Comparison of ENCODE assay signal across 7 cellular contexts in the genomic region with DNA sequence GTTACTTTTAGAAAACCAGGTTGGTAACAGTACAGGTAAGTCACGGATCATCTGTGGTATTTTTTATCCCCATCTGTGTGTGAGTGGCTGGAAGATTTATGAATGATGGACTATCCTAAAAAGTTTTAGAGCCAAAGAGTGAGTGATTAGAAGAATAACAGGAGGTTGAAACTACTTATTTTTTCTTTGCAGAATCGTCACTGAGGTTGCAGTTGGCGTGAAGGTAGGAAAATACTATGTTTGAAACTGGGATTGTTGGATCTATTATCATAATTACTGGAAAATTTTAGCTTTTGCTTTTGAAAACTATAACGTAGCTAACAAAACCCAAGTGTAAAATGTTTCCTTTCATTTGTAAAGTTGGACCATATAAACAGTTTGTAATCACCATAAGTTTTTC. TPM values are rescaled to one million over a fixed set of nuclear protein-coding genes. Genes with fewer than 3 reads are reported as not detected.
DNase-seq lines count a peak whose midpoint lies in the region; ATAC-seq and TF ChIP-seq lines count a peak whose summit lies in the region.

No MANE protein-coding gene starts in this region.

- no peak for TF ChIP-seq POLR2A in HCT116 (IDR thresholded peaks at IDR 0.05; ENCODE audit: borderline replicate concordance, extremely low read depth, insufficient read depth, insufficient read length)

- BruUV-seq in HCT116 (replicated peaks; lab: Mats Ljungman, UMichigan), result no TSS peak

- no peaks in the 10 kb centered on the region for H3K27me3 ChIP-seq in HCT116 (ENCODE audit: insufficient read depth, low read length)
- no peaks in the 10 kb centered on the region for H3K27me3 ChIP-seq in skeletal muscle satellite cell (ENCODE audit: control insufficient read depth, insufficient read depth, low read length)

- no peaks in the 10 kb centered on the region for H3K27me3 Mint-ChIP-seq in T-helper 17 cell

- H3K9ac ChIP-seq in HCT116 (ENCODE audit: low read length) (peak overlapping the region; percentile 98; the same call in 1 of the 2 replicates), skeletal muscle satellite cell (ENCODE audit: low read depth, low read length) (peak overlapping the region; percentile 92)

- TF ChIP-seq RAD21 in HCT116 (IDR thresholded peaks at IDR 0.05; ENCODE audit: low read depth), result no peak

- TF ChIP-seq CTCF in HCT116 (IDR thresholded peaks at IDR 0.05 in 2 of 3, conservative IDR thresholded peaks at IDR 0.05 in 1 of 3; ENCODE audit: borderline replicate concordance in 1 of 3, insufficient read depth in 1 of 3, low read depth in 2 of 3, low read length in 2 of 3) (no peak), fibroblast of villous mesenchyme (IDR thresholded peaks at IDR 0.05; ENCODE audit: insufficient read depth, low read depth, low read length) (no peak)

- peaks cover 29% of the 10 kb centered on the region for H3K4me1 Mint-ChIP-seq in T-helper 17 cell

- H3K4me1 ChIP-seq in HCT116 (ENCODE audit: control insufficient read depth in 1 of 2, insufficient read depth in 2 of 2, low read length in 2 of 2) (peaks cover 0 to 19% of the 10 kb centered on the region in 2 experiments; a peak in 3 of 4 replicates), skeletal muscle satellite cell (ENCODE audit: control insufficient read depth, insufficient read depth, low read length) (peaks cover 16% of the 10 kb centered on the region)

- H3K4me2 ChIP-seq in HCT116 (ENCODE audit: low read length), result peak overlapping the region; percentile 76
- peak overlapping the region; percentile 84 for H3K4me2 ChIP-seq in skeletal muscle satellite cell (ENCODE audit: low read length)

- peaks cover 3% of the 10 kb centered on the region for H3K36me3 Mint-ChIP-seq in T-helper 17 cell (ENCODE audit: low read depth)

- no peak overlapping the region for H3K27ac ChIP-seq in HCT116 (ENCODE audit: low read depth, low read length)

- H3K79me2 ChIP-seq in HCT116 (ENCODE audit: insufficient read depth, low read length), result peaks cover 67% of the 10 kb centered on the region

- ATAC-seq in HCT116 (no peak), T-helper 17 cell (no peak), GM18517 (IDR thresholded peaks at IDR 0.05; ENCODE audit: unreplicated experiment) (no peak), HG02938 (IDR thresholded peaks at IDR 0.05; ENCODE audit: unreplicated experiment) (no peak)

- intact Hi-C loops in HCT116 (cut with micrococcal nuclease), result no loop called here

- DNase-seq in HCT116 (ENCODE audit: low read depth, low spot score) (no peak), T-helper 17 cell (no peak), fibroblast of villous mesenchyme (ENCODE audit: low read depth) (no peak), DMS53 (lab: John Stamatoyannopoulos, UW) (no peak)

- H3K4me3 ChIP-seq in HCT116 (replicated peaks in 1 of 2; ENCODE audit: low read depth in 1 of 2, low read length in 2 of 2), result peak overlapping the region in 1 of 2 experiments; percentile 99; a peak in 1 of 4 replicates
- H3K4me3 ChIP-seq in fibroblast of villous mesenchyme (ENCODE audit: low read depth, low read length), result peak overlapping the region; percentile 90
- H3K4me3 ChIP-seq in skeletal muscle satellite cell (ENCODE audit: low read length), result peak overlapping the region; percentile 91

- peak overlapping the region; percentile 90 for H3K27ac Mint-ChIP-seq in T-helper 17 cell

- H4K20me1 ChIP-seq in HCT116 (ENCODE audit: insufficient read depth), result no peaks in the 10 kb centered on the region

- RAD21 ChIA-PET in HCT116 (lab: Charles Lee; ENCODE audit: low non-redundant PET in 1 of 2, low total read pairs in 2 of 2, uncharacterized antibody in 2 of 2, unreplicated experiment in 2 of 2), result no interaction called here

- H3K4me3 Mint-ChIP-seq in T-helper 17 cell, result peak overlapping the region; percentile 95

- POLR2A ChIA-PET in HCT116 (lab: Charles Lee), result no interaction called here

- H3K9me2 ChIP-seq in HCT116 (ENCODE audit: insufficient read depth), result no peaks in the 10 kb centered on the region

- H3K9me3 ChIP-seq in HCT116 (ENCODE audit: control insufficient read depth in 1 of 2, insufficient read depth in 1 of 2, low read depth in 1 of 2, low read length in 2 of 2) (no peaks in the 10 kb centered on the region), T-helper 17 cell (ENCODE audit: control insufficient read depth, low read length, poor library complexity, severe bottlenecking) (no peaks in the 10 kb centered on the region), skeletal muscle satellite cell (replicated peaks; ENCODE audit: low read length) (no peaks in the 10 kb centered on the region)

- H3K36me3 ChIP-seq in HCT116 (ENCODE audit: control insufficient read depth in 1 of 2, insufficient read depth in 2 of 2, low read length in 2 of 2) (0 out of 4 replicates have a peak, but pooled peaks cover 3% of the 10 kb centered on the region in 2 experiments), skeletal muscle satellite cell (ENCODE audit: insufficient read depth, low read length) (peaks cover 10% of the 10 kb centered on the region)

- CTCF ChIA-PET in HCT116 (lab: Charles Lee), result no interaction called here

- H2AFZ ChIP-seq in HCT116 (ENCODE audit: low read depth, low read length, poor library complexity, severe bottlenecking), result no peak overlapping the region

TF ChIP-seq in HCT116, 20 proteins besides CTCF, POLR2A, EP300 and RAD21:
- no peak for TF ChIP-seq CEBPB (IDR thresholded peaks at IDR 0.05; ENCODE audit: low read depth)
- TF ChIP-seq, protein P1, sequence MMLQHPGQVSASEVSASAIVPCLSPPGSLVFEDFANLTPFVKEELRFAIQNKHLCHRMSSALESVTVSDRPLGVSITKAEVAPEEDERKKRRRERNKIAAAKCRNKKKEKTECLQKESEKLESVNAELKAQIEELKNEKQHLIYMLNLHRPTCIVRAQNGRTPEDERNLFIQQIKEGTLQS (IDR thresholded peaks at IDR 0.05), result no peak
- no peak for TF ChIP-seq YY1 (IDR thresholded peaks at IDR 0.05; ENCODE audit: extremely low read depth, insufficient replicate concordance, low read depth, low read length)
- TF ChIP-seq ZFX (IDR thresholded peaks at IDR 0.05), result no peak
- no peak for TF ChIP-seq EZH2 (IDR thresholded peaks at IDR 0.05)
- no peak for TF ChIP-seq FOSL1 (IDR thresholded peaks at IDR 0.05; ENCODE audit: low read depth)
- TF ChIP-seq TCF7L2 (IDR thresholded peaks at IDR 0.05; ENCODE audit: borderline replicate concordance, extremely low read depth, insufficient read depth, insufficient read length), result no peak
- no peak for TF ChIP-seq ZNF274 (IDR thresholded peaks at IDR 0.05; ENCODE audit: low read depth, low read length)
- TF ChIP-seq EGR1 (IDR thresholded peaks at IDR 0.05; ENCODE audit: low read depth), result no peak

RNA-seq across cellular contexts. Expression of a gene that starts 1.8 kb away (rescaled TPM):
- total RNA-seq in HCT116 (2021; ENCODE audit: unreplicated experiment) (13.2 TPM), T-helper 17 cell (10 to 100 TPM; 25.9 to 28.6 TPM), fibroblast of villous mesenchyme (14.2 and 15.8 TPM in 2 replicates)
- 2.0 and 3.1 TPM in 2 replicates for polyA plus RNA-seq in HCT116 (2012)
- total RNA-seq in skeletal muscle satellite cell (2012; rRNA removed), result 9.6 and 15.7 TPM in 2 replicates
